ENCODE assay signal across 16 cellular contexts in genomic region chr9:23341346-23341745, GRCh38.
A peak's percentile ranks its signal among the peaks of the same experiment; 100 is the strongest.
DNase-seq lines count a peak whose midpoint lies in the region; ATAC-seq, FAIRE-seq and TF ChIP-seq lines count a peak whose summit lies in the region.
"Had no signal": no experiment of that assay in that cellular context is flagged by ENCODE, and none has a peak within 500 bp of the region (broad histone marks: within the 10 kb centered on the region; RNA-seq: fewer than 3 reads in every experiment).

No MANE protein-coding gene starts in this region.

- 60% methylated on average over 3 of the region's 3 CpGs for WGBS in liver
- WGBS in HepG2 (ENCODE audit: low lambda C conversion rate) = 12% methylated on average over 3 of the region's 3 CpGs
- 92% methylated on average over 3 of the region's 3 CpGs for WGBS in mesenchymal stem cell

- TF ChIP-seq CTCF in liver (IDR thresholded peaks at IDR 0.05; ENCODE audit: low read depth, low read length, missing input control) (no peak), HepG2 (CRISPR knock-in tag; IDR thresholded peaks at IDR 0.05) (no peak)

- POLR2A ChIA-PET in HepG2 (lab: Yijun Ruan, JAX) = no interaction called here

- H3K4me2 ChIP-seq in HepG2 (ENCODE audit: low read depth, low read length) (no peak overlapping the region), mesenchymal stem cell (ENCODE audit: low read length, poor library complexity, severe bottlenecking) (no peak overlapping the region)
- H3K4me2 ChIP-seq: PC-9 had no signal

- ATAC-seq in HepG2 = no peak
- ATAC-seq in stimulated activated memory B cell treated with anti-CD40 and anti-IgM and Interleukin-4, amounts not matched to agents 10 μg/mL and 1 μg/mL and 100 μg/mL, for 72 hours = no peak

- in situ Hi-C loops in HepG2 (cut with HindIII; ENCODE audit: extremely low pct_ligation_motif_present, low pct_unique_long_range_greater_than_20kb) = no loop called here

- H2BK5ac ChIP-seq in mesenchymal stem cell (ENCODE audit: low read depth, low read length, poor library complexity, severe bottlenecking) = no peak overlapping the region

- H3K14ac ChIP-seq in mesenchymal stem cell (ENCODE audit: low read length in 2 of 2) = no peak overlapping the region

- H3K9me3 ChIP-seq in liver (ENCODE audit: control insufficient read depth in 4 of 4, low read length in 3 of 4) (no peaks in the 10 kb centered on the region), HepG2 (ENCODE audit: low read length) (peaks cover 66% of the 10 kb centered on the region), mesenchymal stem cell (ENCODE audit: control insufficient read depth, low read length) (no peaks in the 10 kb centered on the region)
- H3K9me3 ChIP-seq: HAP-1 had no signal

- no peak overlapping the region for H4K8ac ChIP-seq in mesenchymal stem cell (ENCODE audit: low read length)

- H3K4me3 ChIP-seq in liver (ENCODE audit: low read depth in 1 of 3, low read length in 3 of 3) (no peak overlapping the region), HepG2 (replicated peaks in 1 of 3; ENCODE audit: insufficient read depth in 1 of 3, low read depth in 2 of 3, low read length in 3 of 3) (no peak overlapping the region), mesenchymal stem cell (ENCODE audit: insufficient read depth in 1 of 2, low read depth in 1 of 2, low read length in 2 of 2) (no peak overlapping the region)
- H3K4me3 ChIP-seq: HAP-1, PC-9 had no signal

- H3K18ac ChIP-seq in mesenchymal stem cell (ENCODE audit: low read depth in 1 of 2, low read length in 2 of 2) = no peak overlapping the region

- intact Hi-C loops in HepG2 (cut with micrococcal nuclease; ENCODE audit: unreplicated experiment) = no loop called here

- no peaks in the 10 kb centered on the region for H3K79me1 ChIP-seq in mesenchymal stem cell (replicated peaks; ENCODE audit: low read length, poor library complexity, severe bottlenecking)

- H3K23ac ChIP-seq in mesenchymal stem cell (ENCODE audit: low read length in 2 of 2) = no peak overlapping the region

- no peak overlapping the region for H4K91ac ChIP-seq in mesenchymal stem cell (ENCODE audit: low read length)

- H3K27me3 ChIP-seq in liver (ENCODE audit: control insufficient read depth in 4 of 4, insufficient read depth in 4 of 4, low read length in 3 of 4) (no peaks in the 10 kb centered on the region), HepG2 (ENCODE audit: control insufficient read depth in 1 of 2, insufficient read depth in 2 of 2, low read length in 2 of 2) (no peaks in the 10 kb centered on the region), mesenchymal stem cell (ENCODE audit: control insufficient read depth in 1 of 2, insufficient read depth in 1 of 2, low read length in 2 of 2) (no peaks in the 10 kb centered on the region)

- no peaks in the 10 kb centered on the region for H3K79me2 ChIP-seq in HepG2 (ENCODE audit: insufficient read depth, low read length)

- H3K9ac ChIP-seq in liver (ENCODE audit: low read depth in 1 of 2, low read length in 2 of 2) = no peak overlapping the region
- H3K9ac ChIP-seq in HepG2 (ENCODE audit: insufficient read depth, low read depth, low read length) = no peak overlapping the region
- H3K9ac ChIP-seq in mesenchymal stem cell (ENCODE audit: low read length) = no peak overlapping the region

- no peak for FAIRE-seq in HepG2 (lab: Jason Lieb, UNC)

- H2AFZ ChIP-seq in HepG2 (ENCODE audit: low read length) (no peak overlapping the region), mesenchymal stem cell (ENCODE audit: low read depth, low read length) (no peak overlapping the region)
- H2AFZ ChIP-seq: PC-9 had no signal

- no TSS peak for BruUV-seq in HepG2 (replicated peaks; lab: Mats Ljungman, UMichigan)

- CTCF ChIA-PET in HepG2 (lab: Yijun Ruan, JAX; ENCODE audit: low intra/inter-chr PET ratio, low total read pairs) = no interaction called here

- no peak for TF ChIP-seq RAD21 in liver (IDR thresholded peaks at IDR 0.05)
- no peak for TF ChIP-seq RAD21 in HepG2 (CRISPR knock-in tag; IDR thresholded peaks at IDR 0.05)

- DNase-seq in HepG2 (ENCODE audit: low spot score) = no peak
- DNase-seq in NCI-H69 (lab: John Stamatoyannopoulos, UW) = peak; percentile 75
- DNase-seq in mesenchymal stem cell = peak; percentile 1
- no peak for DNase-seq in epidermal melanocyte (ENCODE audit: insufficient read length, low spot score)
- DNase-seq in SKM-1 treated with dmso at 0.1 percent for 144 hours (lab: John Stamatoyannopoulos, UW; ENCODE audit: unreplicated experiment) = no peak
- DNase-seq: ACHN, AML-193, COR-L47, NCI-H1092, NCI-H187, NCI-H2171, PC-9 had no signal

- H3K27me3 Mint-ChIP-seq in stimulated activated memory B cell treated with anti-CD40 and anti-IgM and Interleukin-4, amounts not matched to agents 10 μg/mL and 1 μg/mL and 100 μg/mL, for 72 hours = no peaks in the 10 kb centered on the region

- H4K20me1 ChIP-seq in HepG2 (ENCODE audit: insufficient read depth, low read length) = no peaks in the 10 kb centered on the region

- TF ChIP-seq POLR2A in HepG2 (IDR thresholded peaks at IDR 0.05; ENCODE audit: insufficient read depth in 1 of 2, low read depth in 2 of 2, low read length in 2 of 2) = no peak

- no peak overlapping the region for H2BK120ac ChIP-seq in mesenchymal stem cell (ENCODE audit: low read depth, low read length)

- H3K36me3 ChIP-seq in liver (ENCODE audit: control insufficient read depth in 4 of 4, insufficient read depth in 3 of 4, low read depth in 1 of 4, low read length in 3 of 4) = no peaks in the 10 kb centered on the region
- H3K36me3 ChIP-seq in HepG2 (replicated peaks in 1 of 2; ENCODE audit: control insufficient read depth in 1 of 2, insufficient read depth in 2 of 2, low read length in 2 of 2) = no peaks in the 10 kb centered on the region
- no peaks in the 10 kb centered on the region for H3K36me3 ChIP-seq in mesenchymal stem cell (ENCODE audit: control insufficient read depth in 1 of 2, insufficient read depth in 2 of 2, low read depth in 1 of 2, low read length in 2 of 2)
- H3K36me3 ChIP-seq: HAP-1 had no signal

- no peak overlapping the region for H2AK5ac ChIP-seq in mesenchymal stem cell (ENCODE audit: low read length, severe bottlenecking)

- no peak overlapping the region for H2BK12ac ChIP-seq in mesenchymal stem cell (ENCODE audit: low read length in 2 of 2)

- H3K4me1 ChIP-seq in liver (ENCODE audit: control insufficient read depth in 4 of 4, insufficient read depth in 4 of 4, low read length in 3 of 4) (peaks cover 0 to 29% (median 20%) of the 10 kb centered on the region in 4 donors), HepG2 (ENCODE audit: insufficient read depth, low read length) (peaks cover 25% of the 10 kb centered on the region), mesenchymal stem cell (ENCODE audit: control insufficient read depth, insufficient read depth, low read depth, low read length) (no peaks in the 10 kb centered on the region)

- H3K9me3 Mint-ChIP-seq in stimulated activated memory B cell treated with anti-CD40 and anti-IgM and Interleukin-4, amounts not matched to agents 10 μg/mL and 1 μg/mL and 100 μg/mL, for 72 hours = no peaks in the 10 kb centered on the region

- H3K36me3 Mint-ChIP-seq in stimulated activated memory B cell treated with anti-CD40 and anti-IgM and Interleukin-4, amounts not matched to agents 10 μg/mL and 1 μg/mL and 100 μg/mL, for 72 hours = no peaks in the 10 kb centered on the region
- H3K36me3 Mint-ChIP-seq: CD14-positive monocyte had no signal

- no peak overlapping the region for H3K4me3 Mint-ChIP-seq in stimulated activated memory B cell treated with anti-CD40 and anti-IgM and Interleukin-4, amounts not matched to agents 10 μg/mL and 1 μg/mL and 100 μg/mL, for 72 hours
- H3K4me3 Mint-ChIP-seq: CD14-positive monocyte had no signal

- peak overlapping the region; percentile 27 to 48 for H3K27ac ChIP-seq in liver (ENCODE audit: low read depth in 1 of 2, low read length in 2 of 2)
- no peak overlapping the region for H3K27ac ChIP-seq in HepG2 (ENCODE audit: extremely low read length, insufficient read depth, low read length)
- no peak overlapping the region for H3K27ac ChIP-seq in mesenchymal stem cell (ENCODE audit: low read length, poor library complexity, severe bottlenecking)
- H3K27ac ChIP-seq: PC-9 had no signal

- no peak overlapping the region for H3K4ac ChIP-seq in mesenchymal stem cell (ENCODE audit: low read depth in 1 of 2, low read length in 2 of 2)

- H2BK15ac ChIP-seq in mesenchymal stem cell (ENCODE audit: low read depth, poor library complexity, severe bottlenecking) = no peak overlapping the region

- no peak for TF ChIP-seq EP300 in HepG2 (IDR thresholded peaks at IDR 0.05; ENCODE audit: low read depth in 2 of 2, low read length in 2 of 2)
- TF ChIP-seq EP300 in HepG2 (CRISPR knock-in tag; IDR thresholded peaks at IDR 0.05; ENCODE audit: borderline replicate concordance) = no peak

- H3K27ac Mint-ChIP-seq in stimulated activated memory B cell treated with anti-CD40 and anti-IgM and Interleukin-4, amounts not matched to agents 10 μg/mL and 1 μg/mL and 100 μg/mL, for 72 hours = no peak overlapping the region
- H3K27ac Mint-ChIP-seq: CD14-positive monocyte had no signal

- H3K4me1 Mint-ChIP-seq in stimulated activated memory B cell treated with anti-CD40 and anti-IgM and Interleukin-4, amounts not matched to agents 10 μg/mL and 1 μg/mL and 100 μg/mL, for 72 hours = no peaks in the 10 kb centered on the region
- H3K4me1 Mint-ChIP-seq: CD14-positive monocyte had no signal

TF ChIP-seq in HepG2, 621 proteins besides CTCF, POLR2A, EP300 and RAD21 (continues in another document):
- TF ChIP-seq NKX3-1 (CRISPR knock-in tag; IDR thresholded peaks at IDR 0.05) (no peak), HOXA3 (CRISPR knock-in tag; IDR thresholded peaks at IDR 0.05) (no peak), HOXA7 (CRISPR knock-in tag; IDR thresholded peaks at IDR 0.05) (no peak), TBL1XR1 (IDR thresholded peaks at IDR 0.05; ENCODE audit: borderline replicate concordance, low read length, partially characterized antibody) (no peak), U2AF1 (optimal IDR thresholded peaks at IDR 0.05; ENCODE audit: low read depth, low read length) (no peak)

Comparison
In these comparisons a context has a peak if more than half of its experiments do, and no peak if none do; other contexts are left out.
1. H3K27ac ChIP-seq: peak in liver (2 of 2); none in HepG2 (single experiment) and mesenchymal stem cell (single experiment).
2. DNase-seq: peak in NCI-H69 (single experiment) and mesenchymal stem cell (single experiment); none in HepG2 (single experiment), epidermal melanocyte (single experiment) and SKM-1 treated with dmso at 0.1 percent for 144 hours (single experiment).